ENCODE assay signal across 8 cellular contexts in the genomic region with DNA sequence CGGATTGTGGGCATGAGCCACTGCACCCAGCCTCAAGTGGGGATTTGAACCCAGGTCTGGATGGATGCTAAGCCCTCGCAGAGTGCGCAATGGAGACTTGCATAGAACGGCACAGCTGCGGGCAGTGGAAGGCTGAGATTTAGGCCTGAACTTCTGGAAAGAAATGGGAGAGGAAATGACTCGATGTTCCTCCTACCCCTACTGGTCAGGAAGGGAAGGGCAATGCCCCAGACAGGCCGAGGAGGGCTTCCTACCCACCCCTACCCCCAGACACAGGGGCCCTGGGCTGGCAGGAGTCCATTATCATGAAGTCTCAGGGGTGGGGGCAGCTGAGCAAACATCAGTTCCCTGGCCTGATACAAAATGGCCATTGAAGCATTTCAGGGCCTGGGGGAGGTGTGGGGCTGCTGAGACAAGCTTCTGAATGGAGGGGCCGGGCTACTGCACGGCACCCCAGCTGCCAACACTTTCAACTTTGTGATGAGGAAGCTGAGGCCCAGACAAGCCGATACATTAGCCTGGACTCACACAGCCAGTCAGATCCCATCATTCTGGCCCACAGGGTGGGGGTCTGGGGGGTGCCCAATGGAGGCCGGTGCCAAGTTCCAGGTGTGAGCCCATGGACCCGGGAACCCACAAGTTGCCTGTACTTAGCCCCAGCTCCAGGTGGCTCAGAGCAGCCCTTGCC. TPM values are rescaled to one million over a fixed set of nuclear protein-coding genes. Genes with fewer than 3 reads are reported as not detected.
DNase-seq lines count a peak whose midpoint lies in the region; ATAC-seq and TF ChIP-seq lines count a peak whose summit lies in the region.

No MANE protein-coding gene starts in this region.

- peaks cover 8% of the 10 kb centered on the region for H3K4me1 ChIP-seq in cardiac muscle cell (ENCODE audit: low read depth)
- peaks cover 28% of the 10 kb centered on the region for H3K4me1 ChIP-seq in SJCRH30
- H3K4me1 ChIP-seq in right atrium auricular region: peaks cover 2 to 22% of the 10 kb centered on the region in 2 donors
- H3K4me1 ChIP-seq in upper lobe of right lung: peaks cover 8% of the 10 kb centered on the region

- TF ChIP-seq CTCF in cardiac muscle cell (IDR thresholded peaks at IDR 0.05; ENCODE audit: low read depth, low read length): peak; percentile 62
- peak; percentile 51 to 57 for TF ChIP-seq CTCF in right atrium auricular region (IDR thresholded peaks at IDR 0.05)
- peak; percentile 51 for TF ChIP-seq CTCF in upper lobe of right lung (IDR thresholded peaks at IDR 0.05)

- intact Hi-C loops in cardiac septum (cut with DNase I): no loop called here
- intact Hi-C loops in upper lobe of right lung (cut with DNase I): no loop called here

- H3K27ac ChIP-seq in cardiac muscle cell (no peak overlapping the region), SJCRH30 (peak overlapping the region; percentile 93), right atrium auricular region (no peak overlapping the region), upper lobe of right lung (no peak overlapping the region)

- H3K27me3 ChIP-seq in cardiac muscle cell: no peaks in the 10 kb centered on the region
- no peaks in the 10 kb centered on the region for H3K27me3 ChIP-seq in SJCRH30
- H3K27me3 ChIP-seq in right atrium auricular region: no peaks in the 10 kb centered on the region
- H3K27me3 ChIP-seq in upper lobe of right lung: no peaks in the 10 kb centered on the region

- H3K36me3 ChIP-seq in cardiac muscle cell (no peaks in the 10 kb centered on the region), SJCRH30 (no peaks in the 10 kb centered on the region), right atrium auricular region (no peaks in the 10 kb centered on the region), upper lobe of right lung (no peaks in the 10 kb centered on the region)

- ATAC-seq in upper lobe of right lung (peak; percentile 61), HG03025 (IDR thresholded peaks at IDR 0.05; ENCODE audit: low FRiP score, unreplicated experiment) (no peak), HG03432 (IDR thresholded peaks at IDR 0.05; ENCODE audit: unreplicated experiment) (no peak)

- DNase-seq in cardiac muscle cell (ENCODE audit: low read depth in 1 of 2, low spot score in 1 of 2): peak in 1 of 2 donors; percentile 45
- no peak for DNase-seq in cardiac septum (ENCODE audit: low spot score)
- peak; percentile 99 for DNase-seq in SJCRH30
- no peak for DNase-seq in right atrium auricular region (ENCODE audit: low spot score)
- no peak for DNase-seq in upper lobe of right lung
- DNase-seq in DMS79 (lab: John Stamatoyannopoulos, UW): no peak

- H3K9me3 ChIP-seq in cardiac muscle cell (ENCODE audit: low read depth): no peaks in the 10 kb centered on the region
- H3K9me3 ChIP-seq in SJCRH30 (replicated peaks): no peaks in the 10 kb centered on the region
- H3K9me3 ChIP-seq in right atrium auricular region: no peaks in the 10 kb centered on the region
- H3K9me3 ChIP-seq in upper lobe of right lung: no peaks in the 10 kb centered on the region

- H3K4me3 ChIP-seq in cardiac muscle cell: no peak overlapping the region
- peak overlapping the region; percentile 3; the same call in 1 of the 2 replicates for H3K4me3 ChIP-seq in SJCRH30
- H3K4me3 ChIP-seq in right atrium auricular region: no peak overlapping the region
- no peak overlapping the region for H3K4me3 ChIP-seq in upper lobe of right lung

RNA-seq across cellular contexts. Expression of gene WDR38, which starts 13.5 kb away (rescaled TPM):
- total RNA-seq in cardiac muscle cell (not detected in 2 replicates), cardiac septum (not detected), right atrium auricular region (not detected), upper lobe of right lung (not detected)
- polyA plus RNA-seq in cardiac muscle cell: not detected in 2 replicates
- not detected in 2 replicates for total RNA-seq in SJCRH30 (2014; rRNA removed; shearing (Covaris generic))

RNA-seq across cellular contexts. Expression of gene RPL35, which starts 22.0 kb away (rescaled TPM):
- 2,527 and 2,996 TPM in 2 replicates for total RNA-seq in cardiac muscle cell
- 1,204 and 1,356 TPM in 2 replicates for polyA plus RNA-seq in cardiac muscle cell
- total RNA-seq in cardiac septum: 610 TPM
- total RNA-seq in SJCRH30 (2014; rRNA removed; shearing (Covaris generic)): 3,495 and 5,082 TPM in 2 replicates
- 1,000 to 10,000 TPM in 1 of 2 donors, 100 to 1,000 TPM in 1; 846 to 1,378 TPM for total RNA-seq in right atrium auricular region
- 794 TPM for total RNA-seq in upper lobe of right lung

RNA-seq across cellular contexts. Expression of gene ARPC5L, which starts 22.2 kb away (rescaled TPM):
- total RNA-seq in cardiac muscle cell (24.3 and 36.0 TPM in 2 replicates), cardiac septum (53.8 TPM), right atrium auricular region (10 to 100 TPM; 21.7 to 23.5 TPM), upper lobe of right lung (42.1 TPM)
- 61.2 and 88.8 TPM in 2 replicates for polyA plus RNA-seq in cardiac muscle cell
- 54.0 and 58.5 TPM in 2 replicates for total RNA-seq in SJCRH30 (2014; rRNA removed; shearing (Covaris generic))

Comparison
In these comparisons a context has a peak if more than half of its experiments do, and no peak if none do; other contexts are left out.
1. DNase-seq: peak in SJCRH30 (2 of 2); none in cardiac septum (single experiment), right atrium auricular region (single experiment), upper lobe of right lung (single experiment) and DMS79 (single experiment).
2. Peak in every context shown above with its lines, with median percentiles within 50 percentile points of each other: CTCF ChIP-seq.